In the genomic region with DNA sequence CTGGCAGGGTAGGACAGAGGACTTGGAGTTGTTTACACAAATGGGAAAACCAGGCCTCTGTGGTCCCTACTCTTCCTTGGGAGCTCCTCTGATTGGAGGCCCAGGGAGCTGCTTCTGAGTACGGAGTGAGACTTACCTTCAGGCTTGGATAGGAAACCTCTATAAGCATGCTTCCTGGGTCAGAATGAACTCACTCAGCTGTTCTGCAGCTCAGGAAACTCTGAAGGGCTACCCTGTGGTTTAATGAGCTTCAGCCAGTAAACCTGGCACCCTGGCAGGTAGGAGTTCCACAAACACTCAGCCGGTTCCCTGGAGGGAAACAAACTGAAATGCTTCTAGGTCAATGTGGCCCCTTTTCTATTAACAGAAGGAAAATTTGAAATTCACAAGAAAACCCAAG, we compare ENCODE assay signal across 28 cellular contexts. TPM values are rescaled to one million over a fixed set of nuclear protein-coding genes. Genes with fewer than 3 reads are reported as not detected.
"Had no signal": no experiment of that assay in that cellular context is flagged by ENCODE, and none has a peak within 500 bp of the region (broad histone marks: within the 10 kb centered on the region; RNA-seq: fewer than 3 reads in every experiment).

No MANE protein-coding gene starts in this region.

- DNase-seq: Kasumi-1, MV-4-11, NCI-H1048, NCI-H1105, NCI-H1436 treated with DMSO at 0.1 percent for 48 hours, NCI-H1694, NCI-H187 treated with DMSO at 0.1 percent for 48 hours, NCI-H2029 treated with DMSO at 0.1 percent for 48 hours, NCI-H2107, NCI-H2227 treated with DMSO at 0.1 percent for 48 hours, NCI-H446 treated with DMSO at 0.1 percent for 48 hours, NCI-H510A treated with DMSO at 0.1 percent for 48 hours, NCI-H526, NCI-H82, OCI-M1, PC-9, Peyer's patch, SHP77 treated with DMSO at 0.1 percent for 48 hours, SJCRH30 had no signal

- H3K27ac ChIP-seq: HL-60, KMS-11, PC-9, Peyer's patch, SJCRH30 had no signal

- H3K9ac ChIP-seq: KMS-11 had no signal

- H3K4me3 ChIP-seq: K562, PC-9, Peyer's patch, SJCRH30 had no signal

- H2AFZ ChIP-seq: PC-9 had no signal

- H3K9me3 ChIP-seq: Peyer's patch, SJCRH30 had no signal

- H3K27me3 ChIP-seq: Peyer's patch, SJCRH30 had no signal

- ATAC-seq: K562, Right ventricle myocardium inferior, SK-N-SH treated with all-trans-retinoic acid at 6 μM for 48 hours had no signal

- H3K36me3 ChIP-seq: Peyer's patch, SJCRH30 had no signal

- H3K4me2 ChIP-seq: KMS-11, PC-9 had no signal

- H3K4me1 ChIP-seq: Peyer's patch, SJCRH30 had no signal

RNA-seq across cellular contexts. Expression of a gene that starts 51.0 kb away (rescaled TPM):
- total RNA-seq: MCF 10A; PC-9; Peyer's patch; Right ventricle myocardium inferior; RPMI7951; SJCRH30; T-helper 1 cell treated with Interleukin-12 subunit alpha and Interleukin-12 subunit beta and Interleukin-4 antibody, amounts not matched to agents 30 ng/mL and 1 ng/mL, for 36 hours had no signal
- polyA plus RNA-seq: IgD-negative memory B cell had no signal
